Comparison of ENCODE assay signal across 16 cellular contexts in the genomic region with DNA sequence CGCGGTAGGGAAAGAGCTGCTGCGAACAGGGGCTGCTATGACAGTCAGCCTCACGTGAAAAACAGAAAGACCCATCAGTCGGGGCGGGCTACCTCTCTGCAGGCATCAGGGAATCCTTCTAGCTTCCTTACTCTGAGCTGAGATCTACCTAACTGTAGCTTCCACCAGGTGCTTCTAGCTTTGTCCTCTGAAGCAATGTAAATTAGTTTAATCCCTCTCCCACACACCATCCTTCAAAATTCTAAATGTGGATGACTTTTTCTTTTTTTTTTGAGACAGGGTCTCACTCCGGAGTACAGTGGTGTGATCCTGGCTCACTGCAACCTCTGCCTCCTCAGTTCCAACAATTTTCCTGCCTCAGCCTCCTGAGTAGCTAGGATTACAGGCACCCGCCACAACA.
A peak's percentile ranks its signal among the peaks of the same experiment; 100 is the strongest.
DNase-seq lines count a peak whose midpoint lies in the region; ATAC-seq and TF ChIP-seq lines count a peak whose summit lies in the region.
"Had no signal": no experiment of that assay in that cellular context is flagged by ENCODE, and none has a peak within 500 bp of the region (broad histone marks: within the 10 kb centered on the region; RNA-seq: fewer than 3 reads in every experiment).

No MANE protein-coding gene starts in this region.

- H3K4me1 Mint-ChIP-seq in GM23338 (peaks cover 26% of the 10 kb centered on the region), WTC11 (peaks cover 27% of the 10 kb centered on the region), nephron (peaks cover 70% of the 10 kb centered on the region)
- H3K4me1 Mint-ChIP-seq: CD4-positive, CD25-positive, alpha-beta regulatory T cell; CD8-positive, alpha-beta memory T cell had no signal

- POLR2A ChIA-PET in WTC11 (lab: Charles Lee) = no interaction called here

- no peaks in the 10 kb centered on the region for H3K9me2 ChIP-seq in GM23338 (ENCODE audit: insufficient read depth)

- H3K4me3 ChIP-seq in GM23338 = no peak overlapping the region

- H3K79me2 ChIP-seq in GM23338 (replicated peaks; ENCODE audit: insufficient read depth) = no peaks in the 10 kb centered on the region

- no peaks in the 10 kb centered on the region for H4K20me1 ChIP-seq in GM23338 (replicated peaks; ENCODE audit: insufficient read depth)

- peak; percentile 34; the same call in 1 of the 3 replicates for ATAC-seq in GM23338
- ATAC-seq in WTC11 = peak; percentile 34; the same call in 1 of the 2 replicates
- ATAC-seq in GM21526 (IDR thresholded peaks at IDR 0.05; ENCODE audit: low FRiP score, unreplicated experiment) = no peak
- ATAC-seq: HepG2 had no signal

- no peaks in the 10 kb centered on the region for H3K9me3 Mint-ChIP-seq in GM23338
- no peaks in the 10 kb centered on the region for H3K9me3 Mint-ChIP-seq in WTC11
- no peaks in the 10 kb centered on the region for H3K9me3 Mint-ChIP-seq in nephron
- H3K9me3 Mint-ChIP-seq: H9 had no signal

- TF ChIP-seq CTCF in GM23338 (conservative IDR thresholded peaks at IDR 0.05; ENCODE audit: low read depth in 2 of 2) (no peak), WTC11 (IDR thresholded peaks at IDR 0.05) (no peak), nephron (IDR thresholded peaks at IDR 0.05; ENCODE audit: unreplicated experiment in 3 of 3) (no peak)

- H3K27ac ChIP-seq in GM23338 (ENCODE audit: low read depth) = no peak overlapping the region

- no peaks in the 10 kb centered on the region for H3F3A ChIP-seq in GM23338 (replicated peaks; ENCODE audit: low read depth)

- H3K4me3 Mint-ChIP-seq in GM23338 (no peak overlapping the region), WTC11 (no peak overlapping the region), nephron (peak overlapping the region in 1 of 3 experiments; percentile 9)
- H3K4me3 Mint-ChIP-seq: CD4-positive, CD25-positive, alpha-beta regulatory T cell; CD8-positive, alpha-beta memory T cell; H9; IgD-negative memory B cell had no signal

- no peaks in the 10 kb centered on the region for H3K36me3 ChIP-seq in GM23338 (ENCODE audit: insufficient read depth)
- H3K36me3 ChIP-seq: BE2C had no signal

- H3K27ac Mint-ChIP-seq in GM23338 (no peak overlapping the region), WTC11 (no peak overlapping the region), nephron (peak overlapping the region; percentile 36 to 69 (median 66))
- H3K27ac Mint-ChIP-seq: CD4-positive, CD25-positive, alpha-beta regulatory T cell; CD8-positive, alpha-beta memory T cell; H9; IgD-negative memory B cell had no signal

- intact Hi-C loops in head of caudate nucleus (cut with DNase I) = no loop called here

- H3K36me3 Mint-ChIP-seq in GM23338 (ENCODE audit: low read depth) = no peaks in the 10 kb centered on the region
- H3K36me3 Mint-ChIP-seq in WTC11 = no peaks in the 10 kb centered on the region
- no peaks in the 10 kb centered on the region for H3K36me3 Mint-ChIP-seq in nephron (ENCODE audit: low read depth)
- H3K36me3 Mint-ChIP-seq: CD4-positive, CD25-positive, alpha-beta regulatory T cell; CD8-positive, alpha-beta memory T cell; IgD-negative memory B cell had no signal

- CTCF ChIA-PET in WTC11 (lab: Charles Lee) = interaction anchor here (0.8 to 2.0 kb wide), 5 partner anchors 11 to 857 kb away, joined by 3 to 11 read pairs (median 3); no protein-coding TSS in a partner anchor

- DNase-seq in GM23338 (ENCODE audit: low spot score) (no peak), WTC11 (ENCODE audit: low spot score) (no peak), erythroblast (lab: John Stamatoyannopoulos, UW) (no peak), head of caudate nucleus (no peak)
- DNase-seq: ACHN; BE2C; C1 segment of cervical spinal cord; Caco-2; CD4-positive, CD25-positive, alpha-beta regulatory T cell; CD8-positive, alpha-beta memory T cell; GOT3; H9 had no signal

- H3K27me3 ChIP-seq in GM23338 (ENCODE audit: insufficient read depth) = no peaks in the 10 kb centered on the region
- H3K27me3 ChIP-seq: BE2C had no signal

- H3K4me1 ChIP-seq in GM23338 (ENCODE audit: insufficient read depth) = 0 out of 2 replicates have a peak, but pooled peaks cover 3% of the 10 kb centered on the region
- H3K4me1 ChIP-seq: Caco-2 had no signal

- H2AFZ ChIP-seq in GM23338 = no peak overlapping the region

- H3K27me3 Mint-ChIP-seq in GM23338 (ENCODE audit: insufficient read depth, low read depth, poor library complexity) (peaks cover 5% of the 10 kb centered on the region), WTC11 (ENCODE audit: low read depth) (peaks cover 8% of the 10 kb centered on the region), nephron (ENCODE audit: low read depth) (peaks cover 15% of the 10 kb centered on the region)

- H3K4me2 ChIP-seq in GM23338 = no peak overlapping the region

- TF ChIP-seq POLR2A in erythroblast (IDR thresholded peaks at IDR 0.05; ENCODE audit: low read length) = no peak

TF ChIP-seq in GM23338, 12 proteins besides CTCF, POLR2A, EP300 and RAD21 (continues in another document):
- TF ChIP-seq EZH2 (IDR thresholded peaks at IDR 0.05; ENCODE audit: low read depth, unreplicated experiment) (no peak), STAT1 (IDR thresholded peaks at IDR 0.05; ENCODE audit: unreplicated experiment) (no peak), EZH2phosphoT487 (IDR thresholded peaks at IDR 0.05; ENCODE audit: unreplicated experiment) (no peak)

TF ChIP-seq in WTC11, 78 proteins besides CTCF, POLR2A, EP300 and RAD21:
- no peak for TF ChIP-seq MYBL2 (CRISPR knock-in tag; IDR thresholded peaks at IDR 0.05)

Comparison
In these comparisons a context has a peak if more than half of its experiments do, and no peak if none do; other contexts are left out.
1. H3K27ac Mint-ChIP-seq: peak in nephron (3 of 3); none in GM23338 (single experiment) and WTC11 (single experiment).